In genomic region chr12:132761032-132761910, GRCh38 we compare ENCODE assay signal across 8 cellular contexts. TPM values are rescaled to one million over a fixed set of nuclear protein-coding genes. Genes with fewer than 3 reads are reported as not detected.
DNase-seq lines count a peak whose midpoint lies in the region; TF ChIP-seq lines count a peak whose summit lies in the region.

Gene ANKLE2, minus strand, starts transcription at chr12:132761832. Its CDS starts 34 bp downstream, at chr12:132761798.

- H3K27me3 ChIP-seq in kidney epithelial cell (ENCODE audit: control insufficient read depth, insufficient read depth, low read length), result no peaks in the 10 kb centered on the region

- no peaks in the 10 kb centered on the region for H3K36me3 ChIP-seq in kidney epithelial cell (ENCODE audit: control insufficient read depth, insufficient read depth, low read length)

- DNase-seq in GM04504 (ENCODE audit: low read depth) (peak; percentile 38), GOT3 (lab: John Stamatoyannopoulos, UW) (peak; percentile 24), LoVo (ENCODE audit: low spot score) (peak; percentile 55), caudate nucleus (lab: John Stamatoyannopoulos, UW) (peak in 13 of 61 donors; percentile 17 to 70 (median 46)), kidney epithelial cell (ENCODE audit: low read depth) (no peak), pons (ENCODE audit: low spot score) (no peak)
- DNase-seq in activated CD4-positive, CD25-positive, alpha-beta regulatory T cell (lab: John Stamatoyannopoulos, UW), result peak; percentile 31 to 40 (median 36)
- peak; percentile 35 to 57 (median 42) for DNase-seq in stimulated activated CD4-positive, alpha-beta T cell treated with anti-CD3 and anti-CD28 coated beads, Interleukin-1b, Interleukin-23, amount 100 ng/mL, for 24 hours (ENCODE audit: low read depth in 4 of 4, low spot score in 1 of 4)

- peak within 1 kb of the TSS; percentile 90 for H3K27ac ChIP-seq in caudate nucleus (ENCODE audit: low read depth, low read length)

- TF ChIP-seq CTCF in kidney epithelial cell (IDR thresholded peaks at IDR 0.05; ENCODE audit: insufficient read depth, low read length, poor library complexity, severe bottlenecking), result no peak

- H3K4me3 ChIP-seq in kidney epithelial cell (ENCODE audit: low read depth, low read length), result peak within 1 kb of the TSS; percentile 92

RNA-seq across cellular contexts. Expression of gene ANKLE2, which starts in this region (rescaled TPM):
- total RNA-seq in kidney epithelial cell, result 115 and 128 TPM in 2 replicates

Comparison
In these comparisons a context has a peak if more than half of its experiments do, and no peak if none do; other contexts are left out.
1. DNase-seq: peak in GM04504 (single experiment), GOT3 (single experiment), LoVo (single experiment), activated CD4-positive, CD25-positive, alpha-beta regulatory T cell (4 of 4) and stimulated activated CD4-positive, alpha-beta T cell treated with anti-CD3 and anti-CD28 coated beads, Interleukin-1b, Interleukin-23, amount 100 ng/mL, for 24 hours (4 of 4); none in kidney epithelial cell (single experiment) and pons (single experiment).